16 cellular contexts compared by ENCODE assay signal in the genomic region with DNA sequence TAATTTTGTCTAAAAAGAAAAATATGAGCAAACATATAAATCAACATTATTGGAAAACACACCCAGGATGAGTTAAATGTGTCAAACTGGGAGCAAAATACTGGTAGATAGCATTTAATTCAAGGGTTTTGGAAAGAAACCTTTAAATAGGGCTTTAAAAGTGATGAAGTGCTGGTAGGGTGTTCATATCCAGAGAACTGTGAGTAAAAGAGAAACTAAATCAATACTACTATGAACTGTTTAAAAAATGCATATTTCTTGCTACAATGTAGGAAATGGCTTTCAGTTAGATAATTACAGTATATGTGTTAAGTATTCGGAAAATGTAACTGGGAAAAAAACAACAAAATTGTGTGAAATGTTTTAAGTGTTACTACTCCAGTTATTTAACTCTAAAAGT.
"Had no signal": no experiment of that assay in that cellular context is flagged by ENCODE, and none has a peak within 500 bp of the region (broad histone marks: within the 10 kb centered on the region; RNA-seq: fewer than 3 reads in every experiment).

No MANE protein-coding gene starts in this region.

- H3K9me3 ChIP-seq: esophagus muscularis mucosa, heart right ventricle, pancreas, right lobe of liver, testis, upper lobe of left lung had no signal

- H3K4me1 ChIP-seq: pancreas, right lobe of liver, testis, upper lobe of left lung had no signal

- H3K4me3 ChIP-seq: esophagus muscularis mucosa, heart right ventricle, pancreas, right lobe of liver, testis, upper lobe of left lung had no signal

- H3K27ac ChIP-seq: esophagus muscularis mucosa, heart right ventricle, pancreas, right lobe of liver, testis, upper lobe of left lung had no signal

- H3K27me3 ChIP-seq: esophagus muscularis mucosa, heart right ventricle, pancreas, right lobe of liver, testis, upper lobe of left lung had no signal

- DNase-seq: activated CD4-positive, alpha-beta T cell treated with anti-CD3 and anti-CD28 coated beads, Interleukin-2, amount 50 U/mL, for 1 hour; activated naive CD8-positive, alpha-beta T cell treated with anti-CD3 and anti-CD28 coated beads for 36 hours; amniotic stem cell; effector CD8-positive, alpha-beta T cell; heart right ventricle; kidney glomerular epithelial cell; left ventricle myocardium superior; pancreas; right lobe of liver; small intestine; stimulated activated CD4-positive, alpha-beta T cell treated with anti-CD3 and anti-CD28 coated beads, Interleukin-15, amount 100 ng/mL, for 24 hours; stimulated activated CD4-positive, alpha-beta T cell treated with anti-CD3 and anti-CD28 coated beads, Interleukin-2, amount 100 ng/mL, for 48 hours; testis; upper lobe of left lung had no signal

- ATAC-seq: heart right ventricle, left ventricle myocardium superior, pancreas, right lobe of liver had no signal

- FAIRE-seq: endothelial cell of umbilical vein, small intestine had no signal
